Comparison of ENCODE assay signal across 16 cellular contexts in genomic region chr12:41739066-41739465, GRCh38.
DNase-seq lines count a peak whose midpoint lies in the region; ATAC-seq, FAIRE-seq and TF ChIP-seq lines count a peak whose summit lies in the region.
"Had no signal": no experiment of that assay in that cellular context is flagged by ENCODE, and none has a peak within 500 bp of the region (broad histone marks: within the 10 kb centered on the region; RNA-seq: fewer than 3 reads in every experiment).

No MANE protein-coding gene starts in this region.

- H3K4me1 ChIP-seq in Karpas-422 (ENCODE audit: low read length) (no peaks in the 10 kb centered on the region), hepatocyte (ENCODE audit: insufficient read depth) (no peaks in the 10 kb centered on the region)

- H3K9ac ChIP-seq in Karpas-422 (ENCODE audit: low read length) = no peak overlapping the region

- H3K27ac ChIP-seq in Karpas-422 (ENCODE audit: low read length) = no peak overlapping the region
- H3K27ac ChIP-seq in hepatocyte = no peak overlapping the region

- H2AFZ ChIP-seq in Karpas-422 (ENCODE audit: low read length) (peak overlapping the region; percentile 86), hepatocyte (no peak overlapping the region)

- TF ChIP-seq CTCF in bronchial epithelial cell (IDR thresholded peaks at IDR 0.05; ENCODE audit: insufficient read depth, low read length, severe bottlenecking) (no peak), hepatocyte (IDR thresholded peaks at IDR 0.05; ENCODE audit: poor library complexity) (no peak)

- WGBS in hepatocyte (ENCODE audit: low lambda C conversion rate, missing lambda C conversion rate) = 96% methylated on average over 3 of the region's 3 CpGs

- H3K79me2 ChIP-seq in Karpas-422 (ENCODE audit: low read length) (no peaks in the 10 kb centered on the region), hepatocyte (no peaks in the 10 kb centered on the region)

- no peak for FAIRE-seq in bronchial epithelial cell (lab: Jason Lieb, UNC)
- FAIRE-seq: A204.1 had no signal

- H3K4me2 ChIP-seq in Karpas-422 (ENCODE audit: low read depth, low read length, poor library complexity, severe bottlenecking) (no peak overlapping the region), hepatocyte (no peak overlapping the region)

- H3K9me2 ChIP-seq in Karpas-422 (replicated peaks; ENCODE audit: insufficient read depth, low read length) = no peaks in the 10 kb centered on the region
- no peaks in the 10 kb centered on the region for H3K9me2 ChIP-seq in hepatocyte (replicated peaks; ENCODE audit: insufficient read depth)

- H3K4me3 ChIP-seq in Karpas-422 (ENCODE audit: low read length) (no peak overlapping the region), bronchial epithelial cell (ENCODE audit: low read depth, low read length) (no peak overlapping the region), hepatocyte (no peak overlapping the region)

- no peak for DNase-seq in Karpas-422
- peak; percentile 51 for DNase-seq in bronchial epithelial cell (ENCODE audit: low read depth)
- peak; percentile 7 for DNase-seq in hepatocyte (ENCODE audit: low spot score)
- DNase-seq in renal cortical epithelial cell (ENCODE audit: low read depth) = peak; percentile 15
- DNase-seq in activated CD4-positive, alpha-beta T cell treated with anti-CD3 and anti-CD28 coated beads, Interleukin-2, amount 50 U/mL, for 1 hour = no peak
- DNase-seq in iPS-NIHi11 (ENCODE audit: low spot score) = no peak
- DNase-seq: C1 segment of cervical spinal cord; CD4-positive, alpha-beta memory T cell; COR-L47; DMS53; GF-D8; HCEC 1CT; HFFc6; IMR-90 had no signal

- H4K20me1 ChIP-seq in Karpas-422 (ENCODE audit: insufficient read depth, low read depth, low read length) = no peaks in the 10 kb centered on the region
- no peaks in the 10 kb centered on the region for H4K20me1 ChIP-seq in hepatocyte (ENCODE audit: insufficient read depth, poor library complexity, severe bottlenecking)

- no peak for ATAC-seq in HG03025 (IDR thresholded peaks at IDR 0.05; ENCODE audit: low FRiP score, unreplicated experiment)

- H3K27me3 ChIP-seq in Karpas-422 (ENCODE audit: low read length) = no peaks in the 10 kb centered on the region
- no peaks in the 10 kb centered on the region for H3K27me3 ChIP-seq in bronchial epithelial cell (ENCODE audit: control insufficient read depth, insufficient read depth, low read length)
- H3K27me3 ChIP-seq in hepatocyte = no peaks in the 10 kb centered on the region

- no peaks in the 10 kb centered on the region for H3K36me3 ChIP-seq in Karpas-422 (ENCODE audit: insufficient read depth, low read length)
- no peaks in the 10 kb centered on the region for H3K36me3 ChIP-seq in bronchial epithelial cell (ENCODE audit: control insufficient read depth, insufficient read depth, low read length)
- no peaks in the 10 kb centered on the region for H3K36me3 ChIP-seq in hepatocyte (replicated peaks; ENCODE audit: insufficient read depth, low read depth)

- H3K9me3 ChIP-seq in Karpas-422 (ENCODE audit: low read length) (no peaks in the 10 kb centered on the region), hepatocyte (ENCODE audit: low read depth) (no peaks in the 10 kb centered on the region)

Comparison
In these comparisons a context has a peak if more than half of its experiments do, and no peak if none do; other contexts are left out.
1. DNase-seq: peak in bronchial epithelial cell (single experiment), hepatocyte (single experiment) and renal cortical epithelial cell (single experiment); none in Karpas-422 (single experiment), activated CD4-positive, alpha-beta T cell treated with anti-CD3 and anti-CD28 coated beads, Interleukin-2, amount 50 U/mL, for 1 hour (single experiment) and iPS-NIHi11 (single experiment).